ENCODE assay signal across 26 cellular contexts in genomic region chr14:33796356-33796755, GRCh38.
DNase-seq lines count a peak whose midpoint lies in the region; ATAC-seq and TF ChIP-seq lines count a peak whose summit lies in the region.
"Had no signal": no experiment of that assay in that cellular context is flagged by ENCODE, and none has a peak within 500 bp of the region (broad histone marks: within the 10 kb centered on the region; RNA-seq: fewer than 3 reads in every experiment).

No MANE protein-coding gene starts in this region.

- CTCF ChIA-PET in activated CD8-positive, alpha-beta T cell treated with anti-CD3 and anti-CD28 coated beads, Interleukin-2, amount 10 ng/mL, durations not matched to agents 7 days and 5 days (lab: Charles Lee), result no interaction called here

- peak overlapping the region; percentile 46 for H3K27ac ChIP-seq in mesodermal cell (ENCODE audit: low read depth, low read length, severe bottlenecking)
- H3K27ac ChIP-seq in substantia nigra (ENCODE audit: low read depth, low read length, poor library complexity, severe bottlenecking), result no peak overlapping the region
- H3K27ac ChIP-seq: body of pancreas, thoracic aorta, uterus had no signal

- DNase-seq in AG08396 (ENCODE audit: low spot score) (peak; percentile 21), NCI-H82 treated with DMSO at 0.1 percent for 48 hours (lab: John Stamatoyannopoulos, UW; ENCODE audit: unreplicated experiment) (peak; percentile 69), choroid plexus epithelial cell (ENCODE audit: low read depth) (peak; percentile 16), RPMI8226 (no peak), substantia nigra (lab: John Stamatoyannopoulos, UW) (no peak)
- DNase-seq in activated CD4-positive, CD25-positive, alpha-beta regulatory T cell (lab: John Stamatoyannopoulos, UW), result no peak
- no peak for DNase-seq in activated CD8-positive, alpha-beta T cell treated with anti-CD3 and anti-CD28 coated beads, Interleukin-2, amount 10 ng/mL, durations not matched to agents 7 days and 5 days
- DNase-seq: 8988T; activated CD4-positive, CD25-positive, alpha-beta regulatory T cell treated with anti-CD3 and anti-CD28 coated beads, Interleukin-2, amount 50 U/mL, for 72 hours; activated CD8-positive, alpha-beta T cell treated with anti-CD3 and anti-CD28 coated beads for 36 hours; body of pancreas; CD8-positive, alpha-beta T cell; left cardiac atrium; mammary epithelial cell; NCI-H1105; NCI-H1930; NCI-H69; posterior cingulate gyrus; stimulated activated naive CD4-positive, alpha-beta T cell treated with Interleukin-2 at 50 U/mL for 16 hours; T-helper 1 cell; uterus had no signal

- H3K4me3 Mint-ChIP-seq in activated CD8-positive, alpha-beta T cell treated with anti-CD3 and anti-CD28 coated beads, Interleukin-2, amount 10 ng/mL, durations not matched to agents 7 days and 5 days, result no peak overlapping the region
- H3K4me3 Mint-ChIP-seq: activated CD8-positive, alpha-beta T cell treated with anti-CD3 and anti-CD28 coated beads for 36 hours; B cell; CD8-positive, alpha-beta T cell; neural crest cell had no signal

- no peaks in the 10 kb centered on the region for H3K9me3 ChIP-seq in mesodermal cell (ENCODE audit: control insufficient read depth, low read length)
- H3K9me3 ChIP-seq: body of pancreas, thoracic aorta, uterus had no signal

- H3K27me3 Mint-ChIP-seq in activated CD8-positive, alpha-beta T cell treated with anti-CD3 and anti-CD28 coated beads, Interleukin-2, amount 10 ng/mL, durations not matched to agents 7 days and 5 days (ENCODE audit: low read depth), result peaks cover 31% of the 10 kb centered on the region

- H3K36me3 ChIP-seq in mesodermal cell (ENCODE audit: control insufficient read depth, insufficient read depth, low read length), result no peaks in the 10 kb centered on the region
- H3K36me3 ChIP-seq: thoracic aorta, uterus had no signal

- H3K4me1 ChIP-seq in mesodermal cell (ENCODE audit: control insufficient read depth, insufficient read depth, low read length, poor library complexity, severe bottlenecking), result peaks cover 31% of the 10 kb centered on the region
- H3K4me1 ChIP-seq: uterus had no signal

- no peak overlapping the region for H3K27ac Mint-ChIP-seq in activated CD8-positive, alpha-beta T cell treated with anti-CD3 and anti-CD28 coated beads, Interleukin-2, amount 10 ng/mL, durations not matched to agents 7 days and 5 days
- H3K27ac Mint-ChIP-seq: activated CD8-positive, alpha-beta T cell treated with anti-CD3 and anti-CD28 coated beads for 36 hours; activated naive CD4-positive, alpha-beta T cell treated with anti-CD3 and anti-CD28 coated beads, Interleukin-2, amount 50 U/mL, for 72 hours; B cell; CD8-positive, alpha-beta T cell had no signal

- H3K36me3 Mint-ChIP-seq in activated CD8-positive, alpha-beta T cell treated with anti-CD3 and anti-CD28 coated beads, Interleukin-2, amount 10 ng/mL, durations not matched to agents 7 days and 5 days (ENCODE audit: low read depth), result peaks cover 3% of the 10 kb centered on the region
- H3K36me3 Mint-ChIP-seq: CD8-positive, alpha-beta T cell had no signal

- peaks cover 11% of the 10 kb centered on the region for H3K4me1 Mint-ChIP-seq in activated CD8-positive, alpha-beta T cell treated with anti-CD3 and anti-CD28 coated beads, Interleukin-2, amount 10 ng/mL, durations not matched to agents 7 days and 5 days (ENCODE audit: low read depth)

- WGBS in mesodermal cell (ENCODE audit: insufficient coverage in 2 of 2), 2 experiments, result 83 to 92% methylated on average over 2 to 3 of the region's 3 CpGs

- TF ChIP-seq CTCF in choroid plexus epithelial cell (conservative IDR thresholded peaks at IDR 0.05; ENCODE audit: low read depth, low read length), result no peak

- ATAC-seq in activated CD8-positive, alpha-beta T cell treated with anti-CD3 and anti-CD28 coated beads, Interleukin-2, amount 10 ng/mL, durations not matched to agents 7 days and 5 days, result no peak
- ATAC-seq: activated CD8-positive, alpha-beta T cell treated with anti-CD3 and anti-CD28 coated beads for 36 hours; activated naive CD4-positive, alpha-beta T cell treated with anti-CD3 and anti-CD28 coated beads, Interleukin-2, amount 50 U/mL, for 72 hours; body of pancreas; CD8-positive, alpha-beta T cell; left cardiac atrium had no signal

- POLR2A ChIA-PET in activated CD8-positive, alpha-beta T cell treated with anti-CD3 and anti-CD28 coated beads, Interleukin-2, amount 10 ng/mL, durations not matched to agents 7 days and 5 days (lab: Charles Lee), result no interaction called here

- H3K9me3 Mint-ChIP-seq in activated CD8-positive, alpha-beta T cell treated with anti-CD3 and anti-CD28 coated beads, Interleukin-2, amount 10 ng/mL, durations not matched to agents 7 days and 5 days (ENCODE audit: insufficient read depth), result no peaks in the 10 kb centered on the region
- H3K9me3 Mint-ChIP-seq: activated CD8-positive, alpha-beta T cell treated with anti-CD3 and anti-CD28 coated beads for 36 hours; CD8-positive, alpha-beta T cell had no signal

- H3K4me3 ChIP-seq in choroid plexus epithelial cell (ENCODE audit: low read depth, low read length) (no peak overlapping the region), mesodermal cell (ENCODE audit: extremely low read depth, insufficient read depth, low read length, poor library complexity, severe bottlenecking) (no peak overlapping the region)
- H3K4me3 ChIP-seq: body of pancreas, thoracic aorta, uterus had no signal

Comparison
In these comparisons a context has a peak if more than half of its experiments do, and no peak if none do; other contexts are left out.
1. DNase-seq: peak in AG08396 (single experiment), NCI-H82 treated with DMSO at 0.1 percent for 48 hours (single experiment) and choroid plexus epithelial cell (single experiment); none in activated CD4-positive, CD25-positive, alpha-beta regulatory T cell (0 of 4), activated CD8-positive, alpha-beta T cell treated with anti-CD3 and anti-CD28 coated beads, Interleukin-2, amount 10 ng/mL, durations not matched to agents 7 days and 5 days (single experiment), RPMI8226 (single experiment) and substantia nigra (0 of 49).